In the genomic region with DNA sequence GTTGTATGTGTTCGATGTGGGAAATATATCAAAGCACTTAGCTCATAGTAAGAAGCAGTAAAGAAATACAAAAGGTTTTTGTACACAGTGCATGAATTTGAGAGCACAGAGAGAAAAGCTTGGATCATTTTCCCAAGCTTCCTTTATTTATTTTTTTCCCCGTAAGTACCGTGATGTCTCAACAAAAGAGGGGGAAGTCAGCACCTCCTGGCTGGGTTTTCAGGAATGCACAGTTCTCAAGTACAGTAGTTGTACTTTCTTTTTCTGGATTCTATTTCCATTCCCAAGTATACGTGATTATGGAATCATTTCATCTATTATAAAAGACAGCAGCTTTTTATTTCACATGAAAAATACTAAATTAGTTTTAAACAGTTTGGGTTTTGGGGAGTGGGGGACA, we compare ENCODE assay signal across 16 cellular contexts.
DNase-seq lines count a peak whose midpoint lies in the region; ATAC-seq and TF ChIP-seq lines count a peak whose summit lies in the region.
"Had no signal": no experiment of that assay in that cellular context is flagged by ENCODE, and none has a peak within 500 bp of the region (broad histone marks: within the 10 kb centered on the region; RNA-seq: fewer than 3 reads in every experiment).

No MANE protein-coding gene starts in this region.

- H2BK20ac ChIP-seq in IMR-90 (ENCODE audit: low read depth, low read length): no peak overlapping the region

- no CpG with 5 or more reads among the region's 4 CpGs for WGBS in IMR-90 (ENCODE audit: extremely low coverage in 2 of 2, insufficient read length in 1 of 2), 2 experiments

- H3K4me1 Mint-ChIP-seq in nephron: peaks cover 43% of the 10 kb centered on the region
- H3K4me1 Mint-ChIP-seq: CD14-positive monocyte had no signal

- H3K4me2 ChIP-seq in IMR-90 (ENCODE audit: low read depth, low read length): 0 out of 2 replicates have a peak overlapping the region, but pooled peaks have one; percentile 2

- ATAC-seq in IMR-90 (ENCODE audit: low read depth) (peak; percentile 52; the same call in 1 of the 2 replicates), GM21529 (IDR thresholded peaks at IDR 0.05; ENCODE audit: unreplicated experiment) (no peak)
- ATAC-seq: CD8-positive, alpha-beta T cell had no signal

- H3K36me3 ChIP-seq in IMR-90 (ENCODE audit: control insufficient read depth, insufficient read depth, low read length): no peaks in the 10 kb centered on the region

- no peak overlapping the region; the same call in 2 of the 3 replicates for H2BK15ac ChIP-seq in IMR-90 (ENCODE audit: low read depth, low read length)

- H4K5ac ChIP-seq in IMR-90 (ENCODE audit: low read depth, low read length): no peak overlapping the region

- H3K79me1 ChIP-seq in IMR-90 (ENCODE audit: low read depth in 1 of 2, low read length in 2 of 2): no peaks in the 10 kb centered on the region

- H2AFZ ChIP-seq in IMR-90 (replicated peaks; ENCODE audit: low read length, poor library complexity): no peak overlapping the region

- H3K9me3 ChIP-seq in IMR-90 (ENCODE audit: control insufficient read depth, insufficient read depth, low read length): no peaks in the 10 kb centered on the region

- H2AK5ac ChIP-seq in IMR-90 (ENCODE audit: low read depth, low read length): no peak overlapping the region

- H3K4me3 Mint-ChIP-seq in nephron: no peak overlapping the region
- H3K4me3 Mint-ChIP-seq: CD14-positive monocyte; CD8-positive, alpha-beta T cell; HFFc6 had no signal

- TF ChIP-seq RAD21 in IMR-90 (IDR thresholded peaks at IDR 0.05; ENCODE audit: low read length): no peak

- no peak overlapping the region for H3K23ac ChIP-seq in IMR-90 (ENCODE audit: low read depth, low read length)

- H3K4me3 ChIP-seq in IMR-90 (ENCODE audit: insufficient read depth, low read depth, low read length): no peak overlapping the region
- no peak overlapping the region for H3K4me3 ChIP-seq in astrocyte of the cerebellum (ENCODE audit: low read depth, low read length)

- no peak overlapping the region for H3K9ac ChIP-seq in IMR-90 (ENCODE audit: low read depth, low read length)

- H2BK5ac ChIP-seq in IMR-90 (ENCODE audit: low read depth, low read length, poor library complexity, severe bottlenecking): no peak overlapping the region

- peaks cover 2% of the 10 kb centered on the region for H3K9me3 Mint-ChIP-seq in nephron
- H3K9me3 Mint-ChIP-seq: CD8-positive, alpha-beta T cell; HFFc6 had no signal

- H4K91ac ChIP-seq in IMR-90 (ENCODE audit: insufficient read depth, low read depth, low read length): no peak overlapping the region

- peak; percentile 64 for DNase-seq in IMR-90
- peak; percentile 22 for DNase-seq in astrocyte of the cerebellum (ENCODE audit: low read depth)
- peak; percentile 33 for DNase-seq in fibroblast of peridontal ligament (ENCODE audit: extremely low read depth)
- DNase-seq in T-helper 2 cell: no peak
- no peak for DNase-seq in activated CD4-positive, alpha-beta T cell treated with anti-CD3 and anti-CD28 coated beads, Interleukin-2, amount 50 U/mL, for 1 hour
- DNase-seq in ecto neural progenitor cell (ENCODE audit: low spot score): no peak
- DNase-seq: CD8-positive, alpha-beta T cell; COR-L47; DMS153; DMS79 treated with DMSO at 0.1 percent for 48 hours; GDM1; HCEC 1CT; HFFc6 had no signal

- peak overlapping the region; percentile 14 to 87 (median 26) for H3K27ac Mint-ChIP-seq in nephron
- H3K27ac Mint-ChIP-seq: CD14-positive monocyte; CD8-positive, alpha-beta T cell; HFFc6 had no signal

- dilution Hi-C loops in IMR-90 (cut with HindIII; ENCODE audit: low sequenced_read_pairs, unreplicated experiment): no loop called here

- H3K9me1 ChIP-seq in IMR-90 (ENCODE audit: insufficient read depth, low read length): no peaks in the 10 kb centered on the region; the same call in 1 of the 2 replicates

- H4K20me1 ChIP-seq in IMR-90 (ENCODE audit: insufficient read depth, low read length): no peaks in the 10 kb centered on the region

- no TSS peak for BruUV-seq in IMR-90 (replicated peaks; lab: Mats Ljungman, UMichigan)

- TF ChIP-seq CTCF in IMR-90 (conservative IDR thresholded peaks at IDR 0.05; ENCODE audit: low read depth, low read length) (no peak), astrocyte of the cerebellum (IDR thresholded peaks at IDR 0.05; ENCODE audit: low read depth, low read length, missing control alignments) (no peak), nephron (IDR thresholded peaks at IDR 0.05; ENCODE audit: unreplicated experiment in 3 of 3) (no peak)

- no peak overlapping the region for H2AK9ac ChIP-seq in IMR-90 (replicated peaks; ENCODE audit: low read depth, low read length, poor library complexity)

- H3K4me1 ChIP-seq in IMR-90 (ENCODE audit: control insufficient read depth, insufficient read depth, low read length): peaks cover 9% of the 10 kb centered on the region

- no peak overlapping the region for H2BK120ac ChIP-seq in IMR-90 (ENCODE audit: low read depth, low read length)

- no peak overlapping the region for H3K4ac ChIP-seq in IMR-90 (ENCODE audit: low read depth, low read length)

- no peaks in the 10 kb centered on the region for H3K27me3 Mint-ChIP-seq in nephron (ENCODE audit: low read depth)

- H3K27ac ChIP-seq in IMR-90 (ENCODE audit: insufficient read depth, low read length): no peak overlapping the region

- no peaks in the 10 kb centered on the region for H3K27me3 ChIP-seq in IMR-90 (ENCODE audit: control insufficient read depth, insufficient read depth, low read length)

- CTCF ChIA-PET in IMR-90 (lab: Yijun Ruan, JAX): no interaction called here

- POLR2A ChIA-PET in IMR-90 (lab: Charles Lee; ENCODE audit: unreplicated experiment): no interaction called here

- H3K56ac ChIP-seq in IMR-90 (ENCODE audit: extremely low read depth, insufficient read depth, low read length): no peak overlapping the region

- in situ Hi-C loops in IMR-90 (cut with MboI; ENCODE audit: low sequenced_read_pairs) (no loop called here), astrocyte of the cerebellum (cut with HindIII; ENCODE audit: low sequenced_read_pairs) (no loop called here)

- H4K8ac ChIP-seq in IMR-90 (ENCODE audit: low read depth in 2 of 2, low read length in 2 of 2): no peak overlapping the region

- H3K14ac ChIP-seq in IMR-90 (replicated peaks; ENCODE audit: low read depth, low read length): no peak overlapping the region

- intact Hi-C loops in IMR-90 (cut with micrococcal nuclease): no loop called here

- TF ChIP-seq POLR2A in IMR-90 (IDR thresholded peaks at IDR 0.05; ENCODE audit: low read depth, low read length): no peak

- no peaks in the 10 kb centered on the region for H3K36me3 Mint-ChIP-seq in nephron (ENCODE audit: low read depth)
- H3K36me3 Mint-ChIP-seq: CD14-positive monocyte; CD8-positive, alpha-beta T cell had no signal

- no peak overlapping the region for H3K18ac ChIP-seq in IMR-90 (ENCODE audit: low read depth, low read length)

TF ChIP-seq in IMR-90, 13 proteins besides CTCF, POLR2A, EP300 and RAD21:
- TF ChIP-seq FOS (IDR thresholded peaks at IDR 0.05; ENCODE audit: low read depth, low read length) (no peak), NFE2L2 (IDR thresholded peaks at IDR 0.05; ENCODE audit: low read depth, low read length) (no peak), CHD1 (IDR thresholded peaks at IDR 0.05; ENCODE audit: low read depth, low read length) (no peak), RCOR1 (IDR thresholded peaks at IDR 0.05; ENCODE audit: insufficient replicate concordance, low read length) (no peak), CEBPB (IDR thresholded peaks at IDR 0.05; ENCODE audit: low read depth, low read length) (no peak), MAFK (IDR thresholded peaks at IDR 0.05; ENCODE audit: low read depth, low read length) (no peak), BHLHE40 (IDR thresholded peaks at IDR 0.05; ENCODE audit: low read depth, low read length) (no peak), MXI1 (IDR thresholded peaks at IDR 0.05; ENCODE audit: borderline replicate concordance, low read depth, low read length) (no peak), MAZ (IDR thresholded peaks at IDR 0.05; ENCODE audit: borderline replicate concordance, low read depth, low read length) (no peak), SMC3 (IDR thresholded peaks at IDR 0.05; ENCODE audit: low read depth, low read length) (no peak), RFX5 (IDR thresholded peaks at IDR 0.05; ENCODE audit: low read depth, low read length) (no peak)
- TF ChIP-seq, protein P1, sequence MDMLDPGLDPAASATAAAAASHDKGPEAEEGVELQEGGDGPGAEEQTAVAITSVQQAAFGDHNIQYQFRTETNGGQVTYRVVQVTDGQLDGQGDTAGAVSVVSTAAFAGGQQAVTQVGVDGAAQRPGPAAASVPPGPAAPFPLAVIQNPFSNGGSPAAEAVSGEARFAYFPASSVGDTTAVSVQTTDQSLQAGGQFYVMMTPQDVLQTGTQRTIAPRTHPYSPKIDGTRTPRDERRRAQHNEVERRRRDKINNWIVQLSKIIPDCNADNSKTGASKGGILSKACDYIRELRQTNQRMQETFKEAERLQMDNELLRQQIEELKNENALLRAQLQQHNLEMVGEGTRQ (IDR thresholded peaks at IDR 0.05; ENCODE audit: low read depth, low read length): no peak
- TF ChIP-seq, protein P2, sequence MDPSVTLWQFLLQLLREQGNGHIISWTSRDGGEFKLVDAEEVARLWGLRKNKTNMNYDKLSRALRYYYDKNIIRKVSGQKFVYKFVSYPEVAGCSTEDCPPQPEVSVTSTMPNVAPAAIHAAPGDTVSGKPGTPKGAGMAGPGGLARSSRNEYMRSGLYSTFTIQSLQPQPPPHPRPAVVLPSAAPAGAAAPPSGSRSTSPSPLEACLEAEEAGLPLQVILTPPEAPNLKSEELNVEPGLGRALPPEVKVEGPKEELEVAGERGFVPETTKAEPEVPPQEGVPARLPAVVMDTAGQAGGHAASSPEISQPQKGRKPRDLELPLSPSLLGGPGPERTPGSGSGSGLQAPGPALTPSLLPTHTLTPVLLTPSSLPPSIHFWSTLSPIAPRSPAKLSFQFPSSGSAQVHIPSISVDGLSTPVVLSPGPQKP (IDR thresholded peaks at IDR 0.05; ENCODE audit: borderline replicate concordance, low read depth, low read length): no peak

Comparison
In these comparisons a context has a peak if more than half of its experiments do, and no peak if none do; other contexts are left out.
1. DNase-seq: peak in IMR-90 (single experiment), astrocyte of the cerebellum (single experiment) and fibroblast of peridontal ligament (single experiment); none in T-helper 2 cell (0 of 5), activated CD4-positive, alpha-beta T cell treated with anti-CD3 and anti-CD28 coated beads, Interleukin-2, amount 50 U/mL, for 1 hour (single experiment) and ecto neural progenitor cell (single experiment).